Comparison of ENCODE assay signal across 8 cellular contexts in genomic region chr2:4951368-4951767, GRCh38.
"Had no signal": no experiment of that assay in that cellular context is flagged by ENCODE, and none has a peak within 500 bp of the region (broad histone marks: within the 10 kb centered on the region; RNA-seq: fewer than 3 reads in every experiment).

No MANE protein-coding gene starts in this region.

- FAIRE-seq: G401.6, GM12878, GM12891, GM12892, GM18507, GM19239 had no signal

- ATAC-seq: GM12878 had no signal

- DNase-seq: GDM1, GF-D8 had no signal

- H3K4me3 ChIP-seq: GM12878 had no signal
